Comparison of ENCODE assay signal across 1 cellular context in genomic region chr1:17538010-17538409, GRCh38.
TF ChIP-seq lines count a peak whose summit lies in the region.

No MANE protein-coding gene starts in this region.

TF ChIP-seq in HepG2, 621 proteins besides CTCF, POLR2A, EP300 and RAD21 (continued from another document):
- TF ChIP-seq ZNF597 (CRISPR knock-in tag; IDR thresholded peaks at IDR 0.05) (no peak), ZFAT (CRISPR knock-in tag; conservative IDR thresholded peaks at IDR 0.05) (no peak), PCBP1 (IDR thresholded peaks at IDR 0.05; ENCODE audit: borderline replicate concordance, low read depth, low read length) (no peak), NCOR1 (IDR thresholded peaks at IDR 0.05; ENCODE audit: borderline replicate concordance, low read length) (peak; percentile 47; the same call in 1 of the 2 replicates), FIP1L1 (IDR thresholded peaks at IDR 0.05; ENCODE audit: borderline replicate concordance, insufficient read depth, low read depth, low read length) (no peak), RXRB (CRISPR knock-in tag; IDR thresholded peaks at IDR 0.05; ENCODE audit: borderline replicate concordance) (0 out of 2 replicates have a peak, but pooled peaks have one; percentile 31), TEAD3 (CRISPR knock-in tag; optimal IDR thresholded peaks at IDR 0.05; ENCODE audit: borderline replicate concordance) (peak; percentile 45), PAXIP1 (CRISPR knock-in tag; conservative IDR thresholded peaks at IDR 0.05) (no peak), ZBTB10 (CRISPR knock-in tag; IDR thresholded peaks at IDR 0.05; ENCODE audit: borderline replicate concordance) (no peak), ZNF747 (CRISPR knock-in tag; IDR thresholded peaks at IDR 0.05; ENCODE audit: borderline replicate concordance) (no peak), TEF (CRISPR knock-in tag; IDR thresholded peaks at IDR 0.05) (no peak), KDM2A (CRISPR knock-in tag; IDR thresholded peaks at IDR 0.05; ENCODE audit: borderline replicate concordance, low read depth) (0 out of 2 replicates have a peak, but pooled peaks have one; percentile 18), CENPX (CRISPR knock-in tag; IDR thresholded peaks at IDR 0.05) (no peak), ZNF326 (CRISPR knock-in tag; IDR thresholded peaks at IDR 0.05; ENCODE audit: borderline replicate concordance) (no peak), ZNF274 (CRISPR knock-in tag; IDR thresholded peaks at IDR 0.05) (no peak), CC2D1A (CRISPR knock-in tag; IDR thresholded peaks at IDR 0.05) (no peak), HNF4A (CRISPR knock-in tag; IDR thresholded peaks at IDR 0.05) (peak; percentile 72), ZNF44 (CRISPR knock-in tag; IDR thresholded peaks at IDR 0.05) (no peak), KLF9 (CRISPR knock-in tag; IDR thresholded peaks at IDR 0.05; ENCODE audit: low read depth) (no peak), CREB3 (CRISPR knock-in tag; IDR thresholded peaks at IDR 0.05) (no peak), PHF5A (CRISPR knock-in tag; IDR thresholded peaks at IDR 0.05; ENCODE audit: low read depth, unreplicated experiment) (no peak), ZNF329 (CRISPR knock-in tag; IDR thresholded peaks at IDR 0.05; ENCODE audit: low read depth) (no peak), ZBTB21 (CRISPR knock-in tag; IDR thresholded peaks at IDR 0.05) (peak; percentile 61; the same call in 1 of the 2 replicates), HDAC2 (CRISPR knock-in tag; IDR thresholded peaks at IDR 0.05) (peak; percentile 21; the same call in 1 of the 2 replicates), DBP (CRISPR knock-in tag; IDR thresholded peaks at IDR 0.05; ENCODE audit: not compliant biosample characterization) (no peak), ZNF775 (CRISPR knock-in tag; IDR thresholded peaks at IDR 0.05; ENCODE audit: borderline replicate concordance) (no peak), FOXK1 (CRISPR knock-in tag; IDR thresholded peaks at IDR 0.05; ENCODE audit: borderline replicate concordance, low read depth) (0 out of 2 replicates have a peak, but pooled peaks have one; percentile 21), ZHX2 (IDR thresholded peaks at IDR 0.05; ENCODE audit: low read depth) (0 out of 2 replicates have a peak, but pooled peaks have one; percentile 12), ZHX2 (CRISPR knock-in tag; IDR thresholded peaks at IDR 0.05; ENCODE audit: borderline replicate concordance) (no peak), GRHL1 (CRISPR knock-in tag; conservative IDR thresholded peaks at IDR 0.05) (no peak), NFE2 (CRISPR knock-in tag; IDR thresholded peaks at IDR 0.05) (no peak), HNF4G (IDR thresholded peaks at IDR 0.05; ENCODE audit: borderline replicate concordance, low read depth, low read length) (peak; percentile 63; the same call in 1 of the 2 replicates), HNF4G (CRISPR knock-in tag; IDR thresholded peaks at IDR 0.05; ENCODE audit: borderline replicate concordance, low read depth) (no peak; the same call in 1 of the 2 replicates), RFXAP (CRISPR knock-in tag; IDR thresholded peaks at IDR 0.05; ENCODE audit: borderline replicate concordance) (no peak), TBL1XR1 (IDR thresholded peaks at IDR 0.05; ENCODE audit: borderline replicate concordance, low read length, partially characterized antibody) (no peak)
